In genomic region chr7:55206235-55207029, GRCh38 we compare ENCODE assay signal across 16 cellular contexts.
DNase-seq lines count a peak whose midpoint lies in the region; ATAC-seq and TF ChIP-seq lines count a peak whose summit lies in the region.
"Had no signal": no experiment of that assay in that cellular context is flagged by ENCODE, and none has a peak within 500 bp of the region (broad histone marks: within the 10 kb centered on the region; RNA-seq: fewer than 3 reads in every experiment).

No MANE protein-coding gene starts in this region.

- no peaks in the 10 kb centered on the region for H3K27me3 ChIP-seq in Peyer's patch
- H3K27me3 ChIP-seq in gastrocnemius medialis, result no peaks in the 10 kb centered on the region
- H3K27me3 ChIP-seq: BLaER1, esophagus squamous epithelium, tibial nerve had no signal

- H3K4me1 ChIP-seq in Peyer's patch, result peaks cover 0 to 9% (median 0%) of the 10 kb centered on the region in 4 donors
- H3K4me1 ChIP-seq in gastrocnemius medialis, result no peaks in the 10 kb centered on the region
- H3K4me1 ChIP-seq: BLaER1, esophagus squamous epithelium, left ventricle myocardium inferior, tibial nerve had no signal

- H3K4me3 ChIP-seq in fibroblast of mammary gland (ENCODE audit: control insufficient read depth, low read depth, low read length) (no peak overlapping the region), Peyer's patch (no peak overlapping the region), gastrocnemius medialis (no peak overlapping the region)
- H3K4me3 ChIP-seq: BLaER1, esophagus squamous epithelium, left ventricle myocardium inferior, tibial nerve had no signal

- peak; percentile 48 for ATAC-seq in GM18499 (IDR thresholded peaks at IDR 0.05; ENCODE audit: insufficient read depth, unreplicated experiment)
- peak; percentile 60 for ATAC-seq in GM21529 (IDR thresholded peaks at IDR 0.05; ENCODE audit: unreplicated experiment)
- ATAC-seq in HG03520 (IDR thresholded peaks at IDR 0.05; ENCODE audit: unreplicated experiment), result peak; percentile 45
- ATAC-seq in GM19455 (IDR thresholded peaks at IDR 0.05; ENCODE audit: unreplicated experiment), result no peak
- ATAC-seq in gastrocnemius medialis, result no peak

- TF ChIP-seq POLR2A in Peyer's patch (IDR thresholded peaks at IDR 0.05) (no peak), gastrocnemius medialis (IDR thresholded peaks at IDR 0.05) (no peak)

- in situ Hi-C loops in gastrocnemius medialis (cut with MboI; ENCODE audit: low sequenced_read_pairs in 4 of 4), result no loop called here

- TF ChIP-seq CTCF in fibroblast of mammary gland (conservative IDR thresholded peaks at IDR 0.05; ENCODE audit: control insufficient read depth, insufficient read depth, low read depth, low read length) (no peak), Peyer's patch (IDR thresholded peaks at IDR 0.05) (no peak), gastrocnemius medialis (IDR thresholded peaks at IDR 0.05 in 4 of 5, conservative IDR thresholded peaks at IDR 0.05 in 1 of 5) (no peak)

- H3K36me3 ChIP-seq in Peyer's patch (peaks cover 0 to 58% (median 0%) of the 10 kb centered on the region in 3 donors), gastrocnemius medialis (peaks cover 0 to 57% of the 10 kb centered on the region in 2 donors)
- H3K36me3 ChIP-seq: BLaER1 had no signal

- H3K27ac ChIP-seq in Peyer's patch (no peak overlapping the region), gastrocnemius medialis (no peak overlapping the region)
- H3K27ac ChIP-seq: BLaER1, esophagus squamous epithelium, left ventricle myocardium inferior, tibial nerve had no signal

- no peaks in the 10 kb centered on the region for H3K9me3 ChIP-seq in Peyer's patch
- H3K9me3 ChIP-seq in gastrocnemius medialis, result no peaks in the 10 kb centered on the region
- H3K9me3 ChIP-seq: BLaER1, esophagus squamous epithelium, left ventricle myocardium inferior, tibial nerve had no signal

- DNase-seq in fibroblast of mammary gland (ENCODE audit: low read depth) (peak; percentile 44), Peyer's patch (no peak), germinal center (ENCODE audit: low spot score) (no peak), gastrocnemius medialis (no peak)
- DNase-seq: activated CD4-positive, alpha-beta T cell treated with anti-CD3 and anti-CD28 coated beads for 4 hours; aorta; esophagus squamous epithelium; left ventricle myocardium inferior; NCI-H526; stimulated activated CD8-positive, alpha-beta memory T cell treated with anti-CD3 and anti-CD28 coated beads, Interleukin-4, amount 100 ng/mL, for 48 hours had no signal

- intact Hi-C loops in gastrocnemius medialis (cut with DNase I; ENCODE audit: low total_unique reads), result no loop called here

Comparison
In these comparisons a context has a peak if more than half of its experiments do, and no peak if none do; other contexts are left out.
1. ATAC-seq: peak in GM18499 (single experiment), GM21529 (single experiment) and HG03520 (single experiment); none in GM19455 (single experiment) and gastrocnemius medialis (0 of 2).